In the genomic region with DNA sequence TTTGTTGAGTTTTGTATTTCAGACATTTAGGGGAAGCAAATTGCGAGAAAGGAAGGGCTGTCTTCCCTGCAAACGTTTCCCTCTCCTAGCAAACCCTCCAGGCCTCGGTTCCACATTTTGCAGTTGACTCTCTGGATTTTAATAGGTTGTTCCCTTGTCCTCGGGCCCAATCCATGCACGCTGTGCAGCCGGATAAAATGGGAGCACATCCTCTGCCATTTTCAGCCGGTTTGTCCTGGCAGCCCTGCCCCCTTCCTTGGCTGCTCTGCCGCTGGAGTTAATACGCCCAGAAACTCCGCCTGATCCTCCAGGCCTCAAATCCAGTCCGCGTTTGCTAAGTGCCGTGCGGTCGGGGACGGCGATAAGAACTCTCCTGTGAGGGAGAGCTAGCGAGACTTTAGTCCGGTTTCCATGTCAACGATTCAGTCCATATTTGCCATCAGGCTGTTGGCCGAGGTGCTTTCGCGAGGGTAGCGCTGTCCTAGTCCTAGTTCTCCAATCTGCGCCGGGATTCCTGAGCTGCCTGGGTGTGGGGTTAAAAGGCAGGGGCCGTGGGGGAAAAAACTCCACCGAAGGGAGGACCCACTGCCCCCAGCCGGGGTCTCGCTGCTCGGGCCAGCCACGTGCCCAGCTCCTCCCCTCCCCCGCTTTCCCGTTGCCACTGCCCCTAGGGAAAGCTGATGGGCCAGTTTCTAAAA, we compare ENCODE assay signal across 8 cellular contexts. TPM values are rescaled to one million over a fixed set of nuclear protein-coding genes. Genes with fewer than 3 reads are reported as not detected.
DNase-seq lines count a peak whose midpoint lies in the region; ATAC-seq and TF ChIP-seq lines count a peak whose summit lies in the region.

No MANE protein-coding gene starts in this region.

- peak overlapping the region; percentile 82 to 96 for H3K9ac ChIP-seq in colonic mucosa (ENCODE audit: low read depth in 2 of 2, low read length in 2 of 2)

- H3K36me3 Mint-ChIP-seq in activated CD4-positive, alpha-beta T cell treated with anti-CD3 and anti-CD28 coated beads, Interleukin-2, amount 10 ng/mL, durations not matched to agents 24 days and 14 days (ENCODE audit: low read depth) = peaks cover 1% of the 10 kb centered on the region

- peak overlapping the region; percentile 94 for H3K4me3 Mint-ChIP-seq in activated CD4-positive, alpha-beta T cell treated with anti-CD3 and anti-CD28 coated beads, Interleukin-2, amount 10 ng/mL, durations not matched to agents 24 days and 14 days

- in situ Hi-C loops in GM13976 (cut with MboI; ENCODE audit: low sequenced_read_pairs, unreplicated experiment) = no loop called here

- intact Hi-C loops in activated CD4-positive, alpha-beta T cell treated with anti-CD3 and anti-CD28 coated beads, Interleukin-2, amount 10 ng/mL, durations not matched to agents 24 days and 14 days (cut with micrococcal nuclease) = loop anchor here (1.0 to 5.0 kb wide), 6 partner anchors 52 to 191 kb away; a partner anchor contains a TSS
- intact Hi-C loops in colonic mucosa (cut with DNase I) = loop anchor here (5.0 kb wide), 1 partner anchor 94 kb away; a partner anchor contains a TSS

- peaks cover 4% of the 10 kb centered on the region for H3K4me1 ChIP-seq in colonic mucosa

- TF ChIP-seq CTCF in GM13976 (IDR thresholded peaks at IDR 0.05; ENCODE audit: borderline replicate concordance, control extremely low read depth, extremely low read depth, insufficient read depth, missing control alignments) = no peak
- TF ChIP-seq CTCF in colonic mucosa (IDR thresholded peaks at IDR 0.05) = no peak

- H3K27me3 Mint-ChIP-seq in activated CD4-positive, alpha-beta T cell treated with anti-CD3 and anti-CD28 coated beads, Interleukin-2, amount 10 ng/mL, durations not matched to agents 24 days and 14 days = no peaks in the 10 kb centered on the region

- ATAC-seq in HG03378 (IDR thresholded peaks at IDR 0.05; ENCODE audit: unreplicated experiment) = peak; percentile 48

- peak overlapping the region; percentile 98 for H3K27ac ChIP-seq in colonic mucosa

- DNase-seq in GM13976 (ENCODE audit: low spot score) (peak; percentile 90), NCI-H524 treated with DMSO at 0.1 percent for 48 hours (lab: John Stamatoyannopoulos, UW) (peak; percentile 97), colonic mucosa (peak; percentile 99), kidney tubule cell (ENCODE audit: low spot score) (peak; percentile 98), DMS114 treated with DMSO at 0.1 percent for 48 hours (lab: John Stamatoyannopoulos, UW; ENCODE audit: unreplicated experiment) (no peak)
- peak; percentile 97 for DNase-seq in activated CD4-positive, alpha-beta T cell treated with anti-CD3 and anti-CD28 coated beads, Interleukin-2, amount 10 ng/mL, durations not matched to agents 24 days and 14 days
- DNase-seq in stimulated activated CD4-positive, alpha-beta T cell treated with anti-CD3 and anti-CD28 coated beads, Interleukin-15, amount 100 ng/mL, for 48 hours (ENCODE audit: low read depth in 2 of 2) = peak; percentile 85 to 86

- H3K4me3 ChIP-seq in colonic mucosa = peak overlapping the region; percentile 49

- H3K9me3 ChIP-seq in colonic mucosa = no peaks in the 10 kb centered on the region

- no peaks in the 10 kb centered on the region for H3K36me3 ChIP-seq in colonic mucosa

- H3K27me3 ChIP-seq in colonic mucosa = no peaks in the 10 kb centered on the region

- peak overlapping the region; percentile 99 for H3K27ac Mint-ChIP-seq in activated CD4-positive, alpha-beta T cell treated with anti-CD3 and anti-CD28 coated beads, Interleukin-2, amount 10 ng/mL, durations not matched to agents 24 days and 14 days

- no peaks in the 10 kb centered on the region for H3K9me3 Mint-ChIP-seq in activated CD4-positive, alpha-beta T cell treated with anti-CD3 and anti-CD28 coated beads, Interleukin-2, amount 10 ng/mL, durations not matched to agents 24 days and 14 days

- peaks cover 35% of the 10 kb centered on the region for H3K4me1 Mint-ChIP-seq in activated CD4-positive, alpha-beta T cell treated with anti-CD3 and anti-CD28 coated beads, Interleukin-2, amount 10 ng/mL, durations not matched to agents 24 days and 14 days

RNA-seq across cellular contexts. Expression of a gene that starts 2.9 kb away (rescaled TPM):
- 111 and 117 TPM in 2 replicates for total RNA-seq in activated CD4-positive, alpha-beta T cell treated with anti-CD3 and anti-CD28 coated beads, Interleukin-2, amount 10 ng/mL, durations not matched to agents 24 days and 14 days
- total RNA-seq in colonic mucosa = 10 to 100 TPM; 49.6 to 76.2 TPM
